In genomic region chr12:63900922-63901793, GRCh38 we compare ENCODE assay signal across 29 cellular contexts. TPM values are rescaled to one million over a fixed set of nuclear protein-coding genes. Genes with fewer than 3 reads are reported as not detected.
DNase-seq lines count a peak whose midpoint lies in the region; ATAC-seq, FAIRE-seq and TF ChIP-seq lines count a peak whose summit lies in the region.
"Had no signal": no experiment of that assay in that cellular context is flagged by ENCODE, and none has a peak within 500 bp of the region (broad histone marks: within the 10 kb centered on the region; RNA-seq: fewer than 3 reads in every experiment).

No MANE protein-coding gene starts in this region.

- H4K5ac ChIP-seq in mesendoderm (ENCODE audit: low read length): no peak overlapping the region

- WGBS in liver: 80% methylated on average over 2 of the region's 2 CpGs
- WGBS in HepG2 (ENCODE audit: low lambda C conversion rate): 97% methylated on average over 2 of the region's 2 CpGs
- WGBS in mesendoderm (ENCODE audit: extremely low coverage, insufficient coverage, low lambda C conversion rate): no CpG with 5 or more reads among the region's 2 CpGs
- 94% methylated on average over 2 of the region's 2 CpGs for WGBS in right cardiac atrium

- TF ChIP-seq EP300 in HepG2 (IDR thresholded peaks at IDR 0.05; ENCODE audit: low read depth in 2 of 2, low read length in 2 of 2) (no peak), HepG2 (CRISPR knock-in tag; IDR thresholded peaks at IDR 0.05; ENCODE audit: borderline replicate concordance) (no peak)

- in situ Hi-C loops in HepG2 (cut with HindIII; ENCODE audit: extremely low pct_ligation_motif_present, low pct_unique_long_range_greater_than_20kb): no loop called here

- H3K79me2 ChIP-seq in HepG2 (ENCODE audit: insufficient read depth, low read length) (no peaks in the 10 kb centered on the region), mesendoderm (ENCODE audit: control insufficient read depth, insufficient read depth, low read length) (no peaks in the 10 kb centered on the region)

- peaks cover 65% of the 10 kb centered on the region for H3K4me1 Mint-ChIP-seq in HFFc6 (ENCODE audit: low read depth)
- H3K4me1 Mint-ChIP-seq: CD4-positive, CD25-positive, alpha-beta regulatory T cell; central memory CD8-positive, alpha-beta T cell; stimulated activated memory B cell treated with anti-CD40 and anti-IgM and Interleukin-4, amounts not matched to agents 10 μg/mL and 1 μg/mL and 100 μg/mL, for 72 hours had no signal

- H2BK120ac ChIP-seq in mesendoderm (ENCODE audit: low read depth, low read length): no peak overlapping the region

- TF ChIP-seq POLR2A in HepG2 (IDR thresholded peaks at IDR 0.05; ENCODE audit: insufficient read depth in 1 of 2, low read depth in 2 of 2, low read length in 2 of 2): no peak

- H3K4me2 ChIP-seq in HepG2 (ENCODE audit: low read depth, low read length): no peak overlapping the region
- no peak overlapping the region for H3K4me2 ChIP-seq in mesendoderm (ENCODE audit: low read length)

- no peaks in the 10 kb centered on the region for H3K27me3 Mint-ChIP-seq in HFFc6 (ENCODE audit: insufficient read depth)
- H3K27me3 Mint-ChIP-seq: stimulated activated memory B cell treated with anti-CD40 and anti-IgM and Interleukin-4, amounts not matched to agents 10 μg/mL and 1 μg/mL and 100 μg/mL, for 72 hours had no signal

- H3K27ac ChIP-seq in liver (ENCODE audit: low read depth in 1 of 2, low read length in 2 of 2) (peak overlapping the region; percentile 22 to 40), HepG2 (ENCODE audit: extremely low read length, insufficient read depth, low read length) (no peak overlapping the region), mesendoderm (ENCODE audit: low read depth, low read length) (no peak overlapping the region), right cardiac atrium (ENCODE audit: low read length) (no peak overlapping the region)
- H3K27ac ChIP-seq: ascending aorta, parathyroid adenoma, suprapubic skin, vagina had no signal

- H3K9me3 Mint-ChIP-seq in HFFc6: no peaks in the 10 kb centered on the region
- H3K9me3 Mint-ChIP-seq: activated naive CD8-positive, alpha-beta T cell treated with anti-CD3 and anti-CD28 coated beads for 36 hours; stimulated activated memory B cell treated with anti-CD40 and anti-IgM and Interleukin-4, amounts not matched to agents 10 μg/mL and 1 μg/mL and 100 μg/mL, for 72 hours; T-helper 1 cell treated with Interleukin-12 subunit alpha and Interleukin-12 subunit beta and Interleukin-4 antibody, amounts not matched to agents 30 μg/mL and 1 μg/mL, for 36 hours had no signal

- CTCF ChIA-PET in HepG2 (lab: Yijun Ruan, JAX; ENCODE audit: low intra/inter-chr PET ratio, low total read pairs): no interaction called here

- no peak overlapping the region for H3K4me3 Mint-ChIP-seq in HFFc6
- H3K4me3 Mint-ChIP-seq: activated naive CD8-positive, alpha-beta T cell treated with anti-CD3 and anti-CD28 coated beads for 36 hours; CD4-positive, CD25-positive, alpha-beta regulatory T cell; central memory CD8-positive, alpha-beta T cell; nephron; stimulated activated memory B cell treated with anti-CD40 and anti-IgM and Interleukin-4, amounts not matched to agents 10 μg/mL and 1 μg/mL and 100 μg/mL, for 72 hours; T-helper 1 cell treated with Interleukin-12 subunit alpha and Interleukin-12 subunit beta and Interleukin-4 antibody, amounts not matched to agents 30 μg/mL and 1 μg/mL, for 36 hours had no signal

- no peak; the same call in 1 of the 3 replicates for ATAC-seq in HepG2
- ATAC-seq in right cardiac atrium: no peak
- ATAC-seq: left ventricle myocardium superior; sciatic nerve; stimulated activated memory B cell treated with anti-CD40 and anti-IgM and Interleukin-4, amounts not matched to agents 10 μg/mL and 1 μg/mL and 100 μg/mL, for 72 hours had no signal

- no peak overlapping the region for H3K18ac ChIP-seq in mesendoderm (ENCODE audit: low read length)

- H2AFZ ChIP-seq in HepG2 (ENCODE audit: low read length): no peak overlapping the region
- H2AFZ ChIP-seq: parathyroid adenoma had no signal

- TF ChIP-seq CTCF in liver (IDR thresholded peaks at IDR 0.05; ENCODE audit: low read depth, low read length, missing input control): no peak
- no peak for TF ChIP-seq CTCF in HepG2 (CRISPR knock-in tag; IDR thresholded peaks at IDR 0.05)
- no peak for TF ChIP-seq CTCF in bronchial epithelial cell (IDR thresholded peaks at IDR 0.05; ENCODE audit: insufficient read depth, low read length, severe bottlenecking)
- no peak for TF ChIP-seq CTCF in HFFc6 (IDR thresholded peaks at IDR 0.05)

- TF ChIP-seq RAD21 in liver (IDR thresholded peaks at IDR 0.05) (peak in 1 of 2 donors; percentile 14), HepG2 (CRISPR knock-in tag; IDR thresholded peaks at IDR 0.05) (no peak)

- no peak for FAIRE-seq in HepG2 (lab: Jason Lieb, UNC)
- FAIRE-seq in bronchial epithelial cell (lab: Jason Lieb, UNC): peak; percentile 55
- FAIRE-seq: H1 had no signal

- H2BK5ac ChIP-seq in mesendoderm (ENCODE audit: low read length): no peak overlapping the region

- intact Hi-C loops in HepG2 (cut with micrococcal nuclease; ENCODE audit: unreplicated experiment) (no loop called here), right cardiac atrium (cut with DNase I) (no loop called here)

- peaks cover 16% of the 10 kb centered on the region for H3K36me3 Mint-ChIP-seq in HFFc6 (ENCODE audit: low read depth)
- H3K36me3 Mint-ChIP-seq: activated naive CD8-positive, alpha-beta T cell treated with anti-CD3 and anti-CD28 coated beads for 36 hours; CD4-positive, CD25-positive, alpha-beta regulatory T cell; stimulated activated memory B cell treated with anti-CD40 and anti-IgM and Interleukin-4, amounts not matched to agents 10 μg/mL and 1 μg/mL and 100 μg/mL, for 72 hours had no signal

- no peak overlapping the region for H2AK5ac ChIP-seq in mesendoderm (ENCODE audit: low read length)

- H3K27me3 ChIP-seq in liver (ENCODE audit: control insufficient read depth in 4 of 4, insufficient read depth in 4 of 4, low read length in 3 of 4) (no peaks in the 10 kb centered on the region), HepG2 (ENCODE audit: control insufficient read depth in 1 of 2, insufficient read depth in 2 of 2, low read length in 2 of 2) (no peaks in the 10 kb centered on the region), bronchial epithelial cell (ENCODE audit: control insufficient read depth, insufficient read depth, low read length) (no peaks in the 10 kb centered on the region), mesendoderm (ENCODE audit: insufficient read depth, low read length, poor library complexity) (no peaks in the 10 kb centered on the region), right cardiac atrium (ENCODE audit: control insufficient read depth, insufficient read depth) (no peaks in the 10 kb centered on the region)
- H3K27me3 ChIP-seq: ascending aorta, suprapubic skin, vagina had no signal

- H3K4me3 ChIP-seq in liver (ENCODE audit: low read depth in 1 of 3, low read length in 3 of 3) (no peak overlapping the region), HepG2 (replicated peaks in 1 of 3; ENCODE audit: insufficient read depth in 1 of 3, low read depth in 2 of 3, low read length in 3 of 3) (no peak overlapping the region), bronchial epithelial cell (ENCODE audit: low read depth, low read length) (no peak overlapping the region), mesendoderm (ENCODE audit: low read length) (no peak overlapping the region), right cardiac atrium (ENCODE audit: low read length) (no peak overlapping the region)
- H3K4me3 ChIP-seq: ascending aorta, suprapubic skin, vagina had no signal

- H2BK15ac ChIP-seq in mesendoderm (replicated peaks; ENCODE audit: low read depth): peak overlapping the region; percentile 74

- H3K36me3 ChIP-seq in liver (ENCODE audit: control insufficient read depth in 4 of 4, insufficient read depth in 3 of 4, low read depth in 1 of 4, low read length in 3 of 4): no peaks in the 10 kb centered on the region
- no peaks in the 10 kb centered on the region for H3K36me3 ChIP-seq in HepG2 (replicated peaks in 1 of 2; ENCODE audit: control insufficient read depth in 1 of 2, insufficient read depth in 2 of 2, low read length in 2 of 2)
- no peaks in the 10 kb centered on the region for H3K36me3 ChIP-seq in bronchial epithelial cell (ENCODE audit: control insufficient read depth, insufficient read depth, low read length)
- no peaks in the 10 kb centered on the region for H3K36me3 ChIP-seq in mesendoderm (ENCODE audit: control insufficient read depth, insufficient read depth, low read length)
- H3K36me3 ChIP-seq: ascending aorta, suprapubic skin, vagina had no signal

- H3K9me3 ChIP-seq in liver (ENCODE audit: control insufficient read depth in 4 of 4, low read length in 3 of 4) (no peaks in the 10 kb centered on the region), HepG2 (ENCODE audit: low read length) (no peaks in the 10 kb centered on the region), right cardiac atrium (ENCODE audit: control insufficient read depth, low read length) (no peaks in the 10 kb centered on the region)
- H3K9me3 ChIP-seq: suprapubic skin, vagina had no signal

- no peak overlapping the region for H3K27ac Mint-ChIP-seq in HFFc6
- H3K27ac Mint-ChIP-seq: activated naive CD8-positive, alpha-beta T cell treated with anti-CD3 and anti-CD28 coated beads for 36 hours; CD4-positive, CD25-positive, alpha-beta regulatory T cell; stimulated activated memory B cell treated with anti-CD40 and anti-IgM and Interleukin-4, amounts not matched to agents 10 μg/mL and 1 μg/mL and 100 μg/mL, for 72 hours; T-helper 1 cell treated with Interleukin-12 subunit alpha and Interleukin-12 subunit beta and Interleukin-4 antibody, amounts not matched to agents 30 μg/mL and 1 μg/mL, for 36 hours had no signal

- H3K4ac ChIP-seq in mesendoderm (ENCODE audit: low read depth, low read length): no peak overlapping the region

- no peak overlapping the region for H3K23ac ChIP-seq in mesendoderm (ENCODE audit: low read length)

- BruUV-seq in HepG2 (replicated peaks; lab: Mats Ljungman, UMichigan): no TSS peak

- H3K9ac ChIP-seq in liver (ENCODE audit: low read depth in 1 of 2, low read length in 2 of 2): no peak overlapping the region
- no peak overlapping the region for H3K9ac ChIP-seq in HepG2 (ENCODE audit: insufficient read depth, low read depth, low read length)
- no peak overlapping the region for H3K9ac ChIP-seq in mesendoderm (ENCODE audit: low read length)
- H3K9ac ChIP-seq: parathyroid adenoma had no signal

- H3K56ac ChIP-seq in mesendoderm (ENCODE audit: low read length): no peak overlapping the region

- H3K4me1 ChIP-seq in liver (ENCODE audit: control insufficient read depth in 4 of 4, insufficient read depth in 4 of 4, low read length in 3 of 4) (peaks cover 6 to 36% (median 12%) of the 10 kb centered on the region in 4 donors), HepG2 (ENCODE audit: insufficient read depth, low read length) (peaks cover 14% of the 10 kb centered on the region), mesendoderm (ENCODE audit: control insufficient read depth, low read depth, low read length) (no peaks in the 10 kb centered on the region), right cardiac atrium (ENCODE audit: control insufficient read depth, insufficient read depth, low read length) (peaks cover 4% of the 10 kb centered on the region)
- H3K4me1 ChIP-seq: ascending aorta had no signal

- POLR2A ChIA-PET in HepG2 (lab: Yijun Ruan, JAX): no interaction called here

- H4K20me1 ChIP-seq in HepG2 (ENCODE audit: insufficient read depth, low read length): no peaks in the 10 kb centered on the region

- H3K79me1 ChIP-seq in mesendoderm (ENCODE audit: low read length): no peaks in the 10 kb centered on the region

- H4K8ac ChIP-seq in mesendoderm (ENCODE audit: low read depth, low read length): no peak overlapping the region

- DNase-seq in HepG2 (ENCODE audit: low spot score) (no peak), bronchial epithelial cell (ENCODE audit: low read depth) (peak; percentile 89), mesendoderm (no peak), right cardiac atrium (no peak), HFFc6 (no peak), NCI-H2196 (lab: John Stamatoyannopoulos, UW; ENCODE audit: unreplicated experiment) (no peak), putamen (ENCODE audit: low spot score) (no peak)
- DNase-seq: activated CD4-positive, alpha-beta T cell treated with anti-CD3 and anti-CD28 coated beads for 1 hour; activated effector memory CD4-positive, alpha-beta T cell treated with Interleukin-2 at 50 U/mL for 16 hours; activated naive CD8-positive, alpha-beta T cell treated with anti-CD3 and anti-CD28 coated beads for 36 hours; CD4-positive, CD25-positive, alpha-beta regulatory T cell; dermis blood vessel endothelial cell; DMS153; left ventricle myocardium superior; NCI-H1105; NCI-H1930; NCI-H526 treated with DMSO at 0.1 percent for 48 hours; stimulated activated CD4-positive, alpha-beta T cell treated with anti-CD3 and anti-CD28 coated beads, Interleukin-4, amount 100 ng/mL, for 4 hours had no signal

RNA-seq across cellular contexts. Expression of gene SRGAP1, which starts 56.7 kb away (rescaled TPM):
- total RNA-seq in liver (1 to 10 TPM in 1 of 2 donors, under 1 TPM in 1; 0.51 to 1.3 TPM), HepG2 (2016; rRNA removed; fragmentation: Illumina TruSeq; extraction: Trizol) (1.6 and 1.8 TPM in 2 replicates), bronchial epithelial cell (4.5 and 6.1 TPM in 2 replicates), right cardiac atrium (1 to 10 TPM; 3.7 to 5.5 (median 5.3) TPM)
- polyA plus RNA-seq in liver (1 to 10 TPM in 1 of 2 donors, under 1 TPM in 1; 0.28 to 1.2 TPM), HepG2 (2011; rRNA removed) (3.1 and 3.4 TPM in 2 replicates), right cardiac atrium (1.7 TPM)
- 1.1 and 1.8 TPM in 2 replicates for total RNA-seq in HepG2 (2016; cell fraction: cytosol; rRNA removed; fragmentation: Illumina TruSeq; extraction: Trizol; ENCODE audit: low read depth)
- 1.2 and 2.0 TPM in 2 replicates for total RNA-seq in HepG2 (2016; cell fraction: insoluble cytoplasmic fraction; rRNA removed; fragmentation: Illumina TruSeq; extraction: Trizol)
- 1.00 and 1.2 TPM in 2 replicates for total RNA-seq in HepG2 (2016; cell fraction: membrane; rRNA removed; fragmentation: Illumina TruSeq; extraction: Trizol)
- 4.3 and 5.0 TPM in 2 replicates for total RNA-seq in HepG2 (2016; cell fraction: nucleus; rRNA removed; fragmentation: Illumina TruSeq; extraction: Trizol)
- 1.2 and 1.7 TPM in 2 replicates for polyA plus RNA-seq in HepG2 (2011; cell fraction: cytosol; rRNA removed)
- polyA plus RNA-seq in HepG2 (2011; cell fraction: nucleus; rRNA removed): 3.4 and 8.0 TPM in 2 replicates
- 0.42 and 0.83 TPM in 2 replicates for polyA plus RNA-seq in HepG2 (2012)
- 0.07 and 0.18 TPM in 2 replicates for polyA plus RNA-seq in HepG2 (2016; cell fraction: cytosol; fragmentation: Illumina TruSeq; extraction: Trizol; ENCODE audit: low read depth)
- polyA plus RNA-seq in HepG2 (2016; cell fraction: insoluble cytoplasmic fraction; fragmentation: Illumina TruSeq; extraction: Trizol; ENCODE audit: low read depth): 1.2 and 1.5 TPM in 2 replicates
- polyA plus RNA-seq in HepG2 (2016; cell fraction: membrane; fragmentation: Illumina TruSeq; extraction: Trizol; ENCODE audit: low read depth): 0.26 and 0.30 TPM in 2 replicates
- 2.9 and 3.1 TPM in 2 replicates for polyA plus RNA-seq in HepG2 (2016; cell fraction: nucleus; fragmentation: Illumina TruSeq; extraction: Trizol; ENCODE audit: insufficient read depth, low read depth)
- polyA minus RNA-seq in HepG2 (2011; rRNA and poly(A)+ RNA removed; ENCODE audit: low replicate concordance): 10.5 and 17.4 TPM in 2 replicates
- 4.3 and 4.9 TPM in 2 replicates for polyA minus RNA-seq in HepG2 (2011; cell fraction: cytosol; rRNA and poly(A)+ RNA removed)
- polyA minus RNA-seq in HepG2 (2011; cell fraction: nucleus; rRNA and poly(A)+ RNA removed): 24.1 and 26.9 TPM in 2 replicates
- 4.4 TPM for polyA plus RNA-seq in mesendoderm (2013, experiment 1 of 2)
- polyA plus RNA-seq in mesendoderm (2013, experiment 2 of 2): 3.6 TPM
- total RNA-seq in HFFc6 (2021; fragmentation: NEBNext Ultra II Directional; extraction: Animal tissue kit (Norgen Biotek cat#: 25700)): 10 to 100 TPM; 35.7 to 45.8 (median 40.9) TPM
- total RNA-seq: CD4-positive, CD25-positive, alpha-beta regulatory T cell had no signal

Comparison
In these comparisons a context has a peak if more than half of its experiments do, and no peak if none do; other contexts are left out.
1. H3K27ac ChIP-seq: peak in liver (2 of 2); none in HepG2 (single experiment), mesendoderm (single experiment) and right cardiac atrium (single experiment).